29 cellular contexts compared by ENCODE assay signal in genomic region chr19:54352041-54352440, GRCh38. TPM values are rescaled to one million over a fixed set of nuclear protein-coding genes. Genes with fewer than 3 reads are reported as not detected.
DNase-seq lines count a peak whose midpoint lies in the region; TF ChIP-seq lines count a peak whose summit lies in the region.
"Had no signal": no experiment of that assay in that cellular context is flagged by ENCODE, and none has a peak within 500 bp of the region (broad histone marks: within the 10 kb centered on the region; RNA-seq: fewer than 3 reads in every experiment).

No MANE protein-coding gene starts in this region.

- H2AFZ ChIP-seq in OCI-LY3 (ENCODE audit: low read depth, low read length) = 0 out of 2 replicates have a peak overlapping the region, but pooled peaks have one; percentile 15

- H3K27me3 Mint-ChIP-seq in dendritic cell treated with granulocyte-macrophage colony-stimulating factor and Interleukin-4, amounts not matched to agents 40 ng/mL and 50 ng/mL, for 4 days = peaks cover 28% of the 10 kb centered on the region

- H4K20me1 ChIP-seq in OCI-LY3 (ENCODE audit: insufficient read depth, low read length) = no peaks in the 10 kb centered on the region

- DNase-seq in GM06990 (ENCODE audit: extremely low read depth, insufficient read length) (no peak), spleen (peak; percentile 82), NCI-H146 (lab: John Stamatoyannopoulos, UW) (no peak), glomerular visceral epithelial cell (ENCODE audit: extremely low spot score) (no peak)
- DNase-seq in activated CD4-positive, CD25-positive, alpha-beta regulatory T cell treated with anti-CD3 and anti-CD28 coated beads, Interleukin-2, amount 50 U/mL, for 72 hours = no peak
- DNase-seq: activated CD4-positive, alpha-beta T cell treated with anti-CD3 and anti-CD28 coated beads, Interleukin-2, amount 10 ng/mL, durations not matched to agents 7 days and 5 days; activated naive CD4-positive, alpha-beta T cell; activated T-cell treated with anti-CD3 and anti-CD28 coated beads, Interleukin-2, amount 50 U/mL, for 72 hours; CD4-positive, alpha-beta T cell; effector CD8-positive, alpha-beta T cell; head of caudate nucleus; NCI-H2107; NCI-H446; NCI-H774; occipital lobe; psoas muscle; sigmoid colon; stimulated activated CD4-positive, alpha-beta T cell treated with anti-CD3 and anti-CD28 coated beads, Interleukin-4, amount 100 ng/mL, for 4 hours; stimulated activated naive CD4-positive, alpha-beta T cell treated with Interleukin-2 at 50 U/mL for 16 hours had no signal

- H3K4me1 Mint-ChIP-seq in dendritic cell treated with granulocyte-macrophage colony-stimulating factor and Interleukin-4, amounts not matched to agents 40 ng/mL and 50 ng/mL, for 4 days (ENCODE audit: low read depth) = peaks cover 64% of the 10 kb centered on the region

- no peaks in the 10 kb centered on the region for H3K79me2 ChIP-seq in OCI-LY3 (ENCODE audit: low read length)

- H3K27me3 ChIP-seq in GM06990 (replicated peaks; ENCODE audit: control insufficient read depth, insufficient read depth, low read length) (no peaks in the 10 kb centered on the region), OCI-LY3 (ENCODE audit: low read depth, low read length) (peaks cover 65% of the 10 kb centered on the region), spleen (replicated peaks in 1 of 7) (no peaks in the 10 kb centered on the region)

- 38 to 65% (median 49%) methylated on average over 4 to 7 of the region's 7 CpGs for WGBS in spleen, 5 donors

- H3K4me1 ChIP-seq in OCI-LY3 (ENCODE audit: low read length) (peaks cover 37% of the 10 kb centered on the region), spleen (peaks cover 10 to 87% (median 31%) of the 10 kb centered on the region in 6 donors)
- H3K4me1 ChIP-seq: psoas muscle, sigmoid colon had no signal

- H3K36me3 Mint-ChIP-seq in dendritic cell treated with granulocyte-macrophage colony-stimulating factor and Interleukin-4, amounts not matched to agents 40 ng/mL and 50 ng/mL, for 4 days (ENCODE audit: low read depth) = peaks cover 34% of the 10 kb centered on the region
- H3K36me3 Mint-ChIP-seq: IgD-negative memory B cell had no signal

- H3K9me3 Mint-ChIP-seq in dendritic cell treated with granulocyte-macrophage colony-stimulating factor and Interleukin-4, amounts not matched to agents 40 ng/mL and 50 ng/mL, for 4 days = no peaks in the 10 kb centered on the region
- H3K9me3 Mint-ChIP-seq: activated CD4-positive, alpha-beta T cell treated with anti-CD3 and anti-CD28 coated beads, Interleukin-2, amount 10 ng/mL, durations not matched to agents 7 days and 5 days; activated T-cell treated with anti-CD3 and anti-CD28 coated beads, Interleukin-2, amount 50 U/mL, for 72 hours; CD4-positive, alpha-beta T cell had no signal

- TF ChIP-seq CTCF in GM06990 (IDR thresholded peaks at IDR 0.05; ENCODE audit: insufficient read depth, low read length, poor library complexity, severe bottlenecking) = peak; percentile 9
- peak; percentile 21 for TF ChIP-seq CTCF in OCI-LY3 (IDR thresholded peaks at IDR 0.05; ENCODE audit: low read depth, low read length)
- TF ChIP-seq CTCF in spleen (IDR thresholded peaks at IDR 0.05 in 8 of 11, conservative IDR thresholded peaks at IDR 0.05 in 3 of 11) = peak in 4 of 11 experiments; percentile 11 to 21 (median 20)

- peak overlapping the region; percentile 48 for H3K27ac ChIP-seq in OCI-LY3 (ENCODE audit: low read length)
- H3K27ac ChIP-seq in spleen = peak overlapping the region; percentile 7 to 84 (median 70)
- H3K27ac ChIP-seq: epithelial cell of prostate, psoas muscle, sigmoid colon, VCaP had no signal

- no peaks in the 10 kb centered on the region for H3K36me3 ChIP-seq in GM06990 (ENCODE audit: control insufficient read depth, insufficient read depth, low read length)
- no peaks in the 10 kb centered on the region for H3K36me3 ChIP-seq in OCI-LY3 (replicated peaks; ENCODE audit: low read depth, low read length)
- H3K36me3 ChIP-seq in spleen = peaks cover 0 to 32% (median 26%) of the 10 kb centered on the region in 6 donors
- H3K36me3 ChIP-seq: sigmoid colon had no signal

- no peak overlapping the region for H3K4me3 Mint-ChIP-seq in dendritic cell treated with granulocyte-macrophage colony-stimulating factor and Interleukin-4, amounts not matched to agents 40 ng/mL and 50 ng/mL, for 4 days
- H3K4me3 Mint-ChIP-seq: activated CD4-positive, alpha-beta T cell treated with anti-CD3 and anti-CD28 coated beads, Interleukin-2, amount 10 ng/mL, durations not matched to agents 7 days and 5 days; activated T-cell treated with anti-CD3 and anti-CD28 coated beads, Interleukin-2, amount 50 U/mL, for 72 hours; CD4-positive, alpha-beta T cell had no signal

- intact Hi-C loops in dendritic cell treated with granulocyte-macrophage colony-stimulating factor and Interleukin-4, amounts not matched to agents 40 ng/mL and 50 ng/mL, for 4 days (cut with micrococcal nuclease) = loop anchor here (5.0 kb wide), 1 partner anchor 40 kb away; no protein-coding TSS in a partner anchor
- intact Hi-C loops in spleen (cut with DNase I; ENCODE audit: low total_unique reads) = no loop called here

- H3K4me3 ChIP-seq in GM06990 (replicated peaks; ENCODE audit: low read depth, low read length) (no peak overlapping the region), OCI-LY3 (ENCODE audit: low read length) (peak overlapping the region; percentile 4; the same call in 1 of the 2 replicates), spleen (no peak overlapping the region)
- H3K4me3 ChIP-seq: psoas muscle, sigmoid colon had no signal

- H3K27ac Mint-ChIP-seq in dendritic cell treated with granulocyte-macrophage colony-stimulating factor and Interleukin-4, amounts not matched to agents 40 ng/mL and 50 ng/mL, for 4 days = peak overlapping the region; percentile 58
- H3K27ac Mint-ChIP-seq: activated CD4-positive, alpha-beta T cell treated with anti-CD3 and anti-CD28 coated beads, Interleukin-2, amount 10 ng/mL, durations not matched to agents 7 days and 5 days; activated T-cell treated with anti-CD3 and anti-CD28 coated beads, Interleukin-2, amount 50 U/mL, for 72 hours; CD4-positive, alpha-beta T cell had no signal

- peak overlapping the region; percentile 42 for H3K4me2 ChIP-seq in OCI-LY3 (ENCODE audit: low read length)

- H3K9me3 ChIP-seq in OCI-LY3 (ENCODE audit: insufficient read depth, low read length) = no peaks in the 10 kb centered on the region
- H3K9me3 ChIP-seq in spleen = no peaks in the 10 kb centered on the region
- H3K9me3 ChIP-seq: psoas muscle, sigmoid colon had no signal

- H3K9ac ChIP-seq in OCI-LY3 (ENCODE audit: low read length) = peak overlapping the region; percentile 9; the same call in 1 of the 2 replicates

- TF ChIP-seq POLR2A in spleen (IDR thresholded peaks at IDR 0.05) = no peak

RNA-seq across cellular contexts. Expression of gene LAIR1, which starts 12.7 kb away (rescaled TPM):
- 100 to 1,000 TPM in 6 of 7 donors, 10 to 100 TPM in 1; 95.9 to 164 (median 125) TPM for total RNA-seq in spleen
- polyA plus RNA-seq in spleen = 10 to 100 TPM; 56.3 to 74.8 (median 71.1) TPM
- total RNA-seq: lung microvascular endothelial cell had no signal

RNA-seq across cellular contexts. Expression of gene LILRA4, which starts 13.1 kb away (rescaled TPM):
- total RNA-seq in spleen = 10 to 100 TPM; 11.5 to 61.1 (median 17.5) TPM
- 10 to 100 TPM; 32.1 to 80.9 (median 39.8) TPM for polyA plus RNA-seq in spleen
- total RNA-seq: activated CD4-positive, alpha-beta T cell treated with anti-CD3 and anti-CD28 coated beads, Interleukin-2, amount 10 ng/mL, durations not matched to agents 7 days and 5 days; activated T-cell treated with anti-CD3 and anti-CD28 coated beads, Interleukin-2, amount 50 U/mL, for 72 hours; lung microvascular endothelial cell; M059J; T-helper 2 cell treated with Interferon-gamma antibody and Interleukin-4, amounts not matched to agents 100 ng/mL and 5 ng/mL, for 36 hours; temporal lobe; urinary bladder had no signal
- polyA plus RNA-seq: psoas muscle, urinary bladder had no signal

RNA-seq across cellular contexts. Expression of gene LILRA5, which starts 39.1 kb away (rescaled TPM):
- 100 to 1,000 TPM in 2 of 7 donors, 10 to 100 TPM in 5; 43.3 to 262 (median 79.9) TPM for total RNA-seq in spleen
- polyA plus RNA-seq in spleen = 10 to 100 TPM; 16.3 to 53.6 (median 34.5) TPM
- total RNA-seq: activated CD4-positive, alpha-beta T cell treated with anti-CD3 and anti-CD28 coated beads, Interleukin-2, amount 10 ng/mL, durations not matched to agents 7 days and 5 days; activated T-cell treated with anti-CD3 and anti-CD28 coated beads, Interleukin-2, amount 50 U/mL, for 72 hours; lung microvascular endothelial cell; M059J; T-helper 2 cell treated with Interferon-gamma antibody and Interleukin-4, amounts not matched to agents 100 ng/mL and 5 ng/mL, for 36 hours; temporal lobe had no signal
